ENCODE assay signal across 8 cellular contexts in the genomic region with DNA sequence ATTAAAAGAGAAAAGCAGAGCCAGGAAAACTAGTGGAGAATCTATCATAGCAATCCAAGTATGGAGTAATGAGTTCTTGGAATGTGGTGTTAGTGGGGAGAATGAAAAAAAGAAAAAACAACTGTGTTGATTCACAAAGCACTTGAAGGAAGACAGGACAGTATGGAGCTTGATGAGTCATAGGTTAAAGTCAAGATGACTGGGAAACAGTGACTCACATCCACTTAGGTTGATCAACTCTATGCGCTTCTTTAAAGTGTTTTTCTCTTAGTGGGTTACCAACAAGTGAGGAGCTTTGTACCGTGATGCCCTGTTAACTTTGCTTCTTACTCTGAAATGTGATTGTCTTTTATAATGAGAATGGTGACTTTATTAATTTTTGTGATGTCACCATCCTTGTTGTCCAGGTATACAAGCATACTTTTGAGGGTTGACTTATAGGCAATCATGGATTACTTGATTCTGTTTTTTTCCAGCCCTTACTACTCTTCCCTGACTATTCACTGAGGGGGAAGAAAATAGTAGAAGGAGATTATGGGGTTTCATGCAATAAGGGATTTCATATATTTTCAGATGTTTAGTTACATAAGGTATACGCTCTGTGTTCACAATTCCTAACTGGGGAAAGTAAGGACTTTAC. TPM values are rescaled to one million over a fixed set of nuclear protein-coding genes. Genes with fewer than 3 reads are reported as not detected.
DNase-seq lines count a peak whose midpoint lies in the region; ATAC-seq and TF ChIP-seq lines count a peak whose summit lies in the region.

No MANE protein-coding gene starts in this region.

- H3K4me1 ChIP-seq in right atrium auricular region (no peaks in the 10 kb centered on the region), OCI-LY7 (ENCODE audit: insufficient read depth, low read length, poor library complexity, severe bottlenecking) (no peaks in the 10 kb centered on the region)

- H3K4me2 ChIP-seq in OCI-LY7 (ENCODE audit: low read length): no peak overlapping the region

- TF ChIP-seq CTCF in GM12864 (IDR thresholded peaks at IDR 0.05; ENCODE audit: low read depth, low read length, missing control alignments): no peak
- TF ChIP-seq CTCF in right atrium auricular region (IDR thresholded peaks at IDR 0.05): no peak
- TF ChIP-seq CTCF in OCI-LY7 (conservative IDR thresholded peaks at IDR 0.05; ENCODE audit: low read length): no peak
- no peak for TF ChIP-seq CTCF in coronary artery (IDR thresholded peaks at IDR 0.05)

- H3K27me3 ChIP-seq in right atrium auricular region: no peaks in the 10 kb centered on the region

- H3K79me2 ChIP-seq in OCI-LY7 (ENCODE audit: insufficient read depth, low read depth, low read length): no peaks in the 10 kb centered on the region

- H3K36me3 ChIP-seq in right atrium auricular region (no peaks in the 10 kb centered on the region), OCI-LY7 (ENCODE audit: insufficient read depth, low read length) (no peaks in the 10 kb centered on the region)

- H4K20me1 ChIP-seq in OCI-LY7 (ENCODE audit: insufficient read depth, low read length): no peaks in the 10 kb centered on the region

- H3K27ac ChIP-seq in right atrium auricular region (no peak overlapping the region), OCI-LY7 (ENCODE audit: low read depth, low read length, poor library complexity, severe bottlenecking) (no peak overlapping the region), coronary artery (no peak overlapping the region)

- peak; percentile 80 for ATAC-seq in HG02759 (IDR thresholded peaks at IDR 0.05; ENCODE audit: unreplicated experiment)

- H2AFZ ChIP-seq in OCI-LY7 (ENCODE audit: low read length): no peak overlapping the region

- intact Hi-C loops in OCI-LY7 (cut with micrococcal nuclease; ENCODE audit: unreplicated experiment): no loop called here

- in situ Hi-C loops in SK-MEL-5 (cut with HindIII; ENCODE audit: low pct_unique_long_range_greater_than_20kb, low sequenced_read_pairs): no loop called here

- CTCF ChIA-PET in OCI-LY7 (lab: Charles Lee; ENCODE audit: unreplicated experiment): no interaction called here

- DNase-seq in GM12864 (ENCODE audit: low read depth): peak; percentile 2
- peak; percentile 76 for DNase-seq in SK-MEL-5 (ENCODE audit: low read depth, low spot score)
- peak; percentile 68 for DNase-seq in glomerular endothelial cell (ENCODE audit: extremely low read depth, low read depth, low spot score)
- no peak for DNase-seq in DMS153 treated with DMSO at 0.1 percent for 48 hours (lab: John Stamatoyannopoulos, UW; ENCODE audit: unreplicated experiment)
- DNase-seq in right atrium auricular region (ENCODE audit: low spot score): no peak
- DNase-seq in OCI-LY7 (ENCODE audit: low spot score): no peak
- DNase-seq in coronary artery (ENCODE audit: low spot score): no peak

- no peaks in the 10 kb centered on the region for H3K9me3 ChIP-seq in right atrium auricular region
- H3K9me3 ChIP-seq in OCI-LY7 (ENCODE audit: low read length): no peaks in the 10 kb centered on the region

- BruUV-seq in OCI-LY7 (replicated peaks; lab: Mats Ljungman, UMichigan): no TSS peak

- no peaks in the 10 kb centered on the region for H3K9me2 ChIP-seq in OCI-LY7 (ENCODE audit: insufficient read depth, low read length)

- H3K4me3 ChIP-seq in GM12864 (ENCODE audit: low read depth, low read length) (no peak overlapping the region), right atrium auricular region (no peak overlapping the region), OCI-LY7 (ENCODE audit: low read depth, low read length, poor library complexity, severe bottlenecking) (no peak overlapping the region), coronary artery (no peak overlapping the region)

- POLR2A ChIA-PET in OCI-LY7 (lab: Charles Lee): no interaction called here

RNA-seq across cellular contexts. Expression of a gene that starts 32.1 kb away (rescaled TPM):
- 30.8 and 32.4 TPM in 2 replicates for total RNA-seq in SK-MEL-5 (2014; rRNA removed; shearing (Covaris generic))
- polyA plus RNA-seq in SK-MEL-5 (2015; cell fraction: cytosol; rRNA removed): 25.1 and 31.9 TPM in 2 replicates
- polyA plus RNA-seq in SK-MEL-5 (2015; cell fraction: nucleus; rRNA removed): 12.1 and 16.5 TPM in 2 replicates
- total RNA-seq in glomerular endothelial cell (11.0 and 16.6 TPM in 2 replicates), right atrium auricular region (10 to 100 TPM; 17.1 to 35.0 TPM), OCI-LY7 (2022) (not detected in 2 replicates)
- total RNA-seq in OCI-LY7 (2014; rRNA removed; shearing (Covaris generic)): not detected in 2 replicates

Comparison
In these comparisons a context has a peak if more than half of its experiments do, and no peak if none do; other contexts are left out.
1. DNase-seq: peak in GM12864 (single experiment), SK-MEL-5 (single experiment) and glomerular endothelial cell (single experiment); none in DMS153 treated with DMSO at 0.1 percent for 48 hours (single experiment), right atrium auricular region (single experiment), OCI-LY7 (single experiment) and coronary artery (single experiment).
2. RNA of a gene that starts 32.1 kb away (total RNA-seq): 17.1 to 35.0 TPM in right atrium auricular region, 30.8 to 32.4 TPM in SK-MEL-5 and 11.0 to 16.6 TPM in glomerular endothelial cell; not detected in OCI-LY7; every median in the first group is over 10 times any median in the second.